Comparison of ENCODE assay signal across 27 cellular contexts in genomic region chr4:4642201-4643025, GRCh38.
A peak's percentile ranks its signal among the peaks of the same experiment; 100 is the strongest.
DNase-seq lines count a peak whose midpoint lies in the region; TF ChIP-seq lines count a peak whose summit lies in the region.
"Had no signal": no experiment of that assay in that cellular context is flagged by ENCODE, and none has a peak within 500 bp of the region (broad histone marks: within the 10 kb centered on the region; RNA-seq: fewer than 3 reads in every experiment).

No MANE protein-coding gene starts in this region.

- H3K27ac Mint-ChIP-seq in brain: peak overlapping the region in 4 of 5 experiments; percentile 17 to 65 (median 36)
- H3K27ac Mint-ChIP-seq: activated CD4-positive, alpha-beta T cell treated with anti-CD3 and anti-CD28 coated beads for 36 hours; activated naive CD8-positive, alpha-beta T cell treated with anti-CD3 and anti-CD28 coated beads, Interleukin-2, amount 50 U/mL, for 24 hours; CD8-positive, alpha-beta T cell; T-helper 1 cell treated with Interleukin-12 subunit alpha and Interleukin-12 subunit beta and Interleukin-4 antibody, amounts not matched to agents 30 μg/mL and 1 μg/mL, for 36 hours had no signal

- H4K5ac ChIP-seq in mesendoderm (ENCODE audit: low read length): no peak overlapping the region

- peaks cover 0 to 7% (median 4%) of the 10 kb centered on the region in 5 experiments for H3K9me3 Mint-ChIP-seq in brain
- H3K9me3 Mint-ChIP-seq: CD8-positive, alpha-beta T cell; T-helper 1 cell treated with Interleukin-12 subunit alpha and Interleukin-12 subunit beta and Interleukin-4 antibody, amounts not matched to agents 30 μg/mL and 1 μg/mL, for 36 hours had no signal

- peak overlapping the region; percentile 85 for H3K18ac ChIP-seq in mesendoderm (ENCODE audit: low read length)

- H2BK15ac ChIP-seq in mesendoderm (replicated peaks; ENCODE audit: low read depth): no peak overlapping the region

- H2BK5ac ChIP-seq in mesendoderm (ENCODE audit: low read length): no peak overlapping the region

- peaks cover 6% of the 10 kb centered on the region for H3K27me3 ChIP-seq in HAP-1 (ENCODE audit: low read depth)
- H3K27me3 ChIP-seq in mesendoderm (ENCODE audit: insufficient read depth, low read length, poor library complexity): no peaks in the 10 kb centered on the region
- H3K27me3 ChIP-seq: body of pancreas, tibial nerve had no signal

- H3K4ac ChIP-seq in mesendoderm (ENCODE audit: low read depth, low read length): no peak overlapping the region

- no peak overlapping the region for H2AK5ac ChIP-seq in mesendoderm (ENCODE audit: low read length)

- peaks cover 29% of the 10 kb centered on the region for H3K4me1 ChIP-seq in HAP-1
- H3K4me1 ChIP-seq in mesendoderm (ENCODE audit: control insufficient read depth, low read depth, low read length): peaks cover 9% of the 10 kb centered on the region
- H3K4me1 ChIP-seq: body of pancreas, tibial nerve had no signal

- H2BK120ac ChIP-seq in mesendoderm (ENCODE audit: low read depth, low read length): no peak overlapping the region

- H3K79me2 ChIP-seq in mesendoderm (ENCODE audit: control insufficient read depth, insufficient read depth, low read length): no peaks in the 10 kb centered on the region

- no CpG with 5 or more reads among the region's 12 CpGs for WGBS in mesendoderm (ENCODE audit: extremely low coverage, insufficient coverage, low lambda C conversion rate)

- no peaks in the 10 kb centered on the region for H3K79me1 ChIP-seq in mesendoderm (ENCODE audit: low read length)

- H3K9me3 ChIP-seq in HAP-1: no peaks in the 10 kb centered on the region
- H3K9me3 ChIP-seq: body of pancreas, tibial nerve had no signal

- no peak for TF ChIP-seq CTCF in C4-2B (conservative IDR thresholded peaks at IDR 0.05)
- TF ChIP-seq CTCF in brain (conservative IDR thresholded peaks at IDR 0.05): no peak

- H3K36me3 ChIP-seq in HAP-1 (replicated peaks): no peaks in the 10 kb centered on the region
- no peaks in the 10 kb centered on the region for H3K36me3 ChIP-seq in mesendoderm (ENCODE audit: control insufficient read depth, insufficient read depth, low read length)
- H3K36me3 ChIP-seq: tibial nerve had no signal

- H3K56ac ChIP-seq in mesendoderm (ENCODE audit: low read length): no peak overlapping the region

- H3K27ac ChIP-seq in C4-2B: peak overlapping the region; percentile 94
- peak overlapping the region; percentile 80 for H3K27ac ChIP-seq in mesendoderm (ENCODE audit: low read depth, low read length)
- H3K27ac ChIP-seq: body of pancreas, SK-N-MC, skin epidermis, tibial nerve had no signal

- peaks cover 23% of the 10 kb centered on the region for H3K27me3 Mint-ChIP-seq in brain
- H3K27me3 Mint-ChIP-seq: activated CD4-positive, alpha-beta T cell treated with anti-CD3 and anti-CD28 coated beads for 36 hours; activated naive CD8-positive, alpha-beta T cell treated with anti-CD3 and anti-CD28 coated beads, Interleukin-2, amount 50 U/mL, for 24 hours had no signal

- no peak overlapping the region for H3K9ac ChIP-seq in mesendoderm (ENCODE audit: low read length)

- no peak overlapping the region for H3K4me2 ChIP-seq in mesendoderm (ENCODE audit: low read length)

- H3K4me1 Mint-ChIP-seq in brain: peaks cover 24% of the 10 kb centered on the region

- peak; percentile 86 to 97 for DNase-seq in HAP-1 (ENCODE audit: low spot score in 2 of 2)
- DNase-seq in mesendoderm: peak; percentile 94
- no peak for DNase-seq in stimulated activated CD8-positive, alpha-beta memory T cell treated with anti-CD3 and anti-CD28 coated beads, Interleukin-4, amount 100 ng/mL, for 48 hours
- DNase-seq in H4 (ENCODE audit: low spot score): no peak
- DNase-seq in activated gamma-delta T cell (lab: John Stamatoyannopoulos, UW): no peak
- no peak for DNase-seq in glomerular visceral epithelial cell (ENCODE audit: extremely low spot score)
- DNase-seq: activated CD4-positive, alpha-beta T cell treated with anti-CD3 and anti-CD28 coated beads for 36 hours; activated naive CD8-positive, alpha-beta T cell treated with anti-CD3 and anti-CD28 coated beads, Interleukin-2, amount 50 U/mL, for 24 hours; activated T-cell treated with anti-CD3 and anti-CD28 coated beads for 4 hours; body of pancreas; CD8-positive, alpha-beta T cell; HCEC 1CT; Karpas-422; left cardiac atrium; MV-4-11; NCI-H1436 treated with DMSO at 0.1 percent for 48 hours; NCI-H2107; NCI-H774; occipital lobe; OCI-M1; stimulated activated CD4-positive, alpha-beta T cell treated with anti-CD3 and anti-CD28 coated beads, Interleukin-1b, Interleukin-23, amount 100 ng/mL, for 48 hours had no signal

- H3K4me3 Mint-ChIP-seq in brain: peak overlapping the region in 3 of 5 experiments; percentile 23 to 53 (median 47)
- H3K4me3 Mint-ChIP-seq: activated CD4-positive, alpha-beta T cell treated with anti-CD3 and anti-CD28 coated beads for 36 hours; activated naive CD8-positive, alpha-beta T cell treated with anti-CD3 and anti-CD28 coated beads, Interleukin-2, amount 50 U/mL, for 24 hours; CD8-positive, alpha-beta T cell; T-helper 1 cell treated with Interleukin-12 subunit alpha and Interleukin-12 subunit beta and Interleukin-4 antibody, amounts not matched to agents 30 μg/mL and 1 μg/mL, for 36 hours had no signal

- no peak overlapping the region for H3K23ac ChIP-seq in mesendoderm (ENCODE audit: low read length)

- in situ Hi-C loops in HAP-1 (cut with MboI; ENCODE audit: low sequenced_read_pairs): no loop called here

- peaks cover 5% of the 10 kb centered on the region for H3K36me3 Mint-ChIP-seq in brain
- H3K36me3 Mint-ChIP-seq: CD8-positive, alpha-beta T cell had no signal

- no peak overlapping the region for H3K4me3 ChIP-seq in HAP-1
- H3K4me3 ChIP-seq in mesendoderm (ENCODE audit: low read length): no peak overlapping the region
- H3K4me3 ChIP-seq: body of pancreas, SK-N-MC, skin epidermis, tibial nerve had no signal

- H4K8ac ChIP-seq in mesendoderm (ENCODE audit: low read depth, low read length): no peak overlapping the region

Comparison
In these comparisons a context has a peak if more than half of its experiments do, and no peak if none do; other contexts are left out.
1. DNase-seq: peak in HAP-1 (2 of 2) and mesendoderm (single experiment); none in stimulated activated CD8-positive, alpha-beta memory T cell treated with anti-CD3 and anti-CD28 coated beads, Interleukin-4, amount 100 ng/mL, for 48 hours (single experiment), H4 (single experiment), activated gamma-delta T cell (single experiment) and glomerular visceral epithelial cell (single experiment).